In genomic region chr15:68018797-68019196, GRCh38 we compare ENCODE assay signal across 25 cellular contexts.
"Had no signal": no experiment of that assay in that cellular context is flagged by ENCODE, and none has a peak within 500 bp of the region (broad histone marks: within the 10 kb centered on the region; RNA-seq: fewer than 3 reads in every experiment).

No MANE protein-coding gene starts in this region.

- H3K9me3 Mint-ChIP-seq: neural crest cell had no signal

- ATAC-seq: naive thymus-derived CD8-positive, alpha-beta T cell; pancreas; right cardiac atrium; sciatic nerve; stimulated activated naive CD8-positive, alpha-beta T cell treated with anti-CD3 and anti-CD28 coated beads, Interleukin-15, Interleukin-2, amounts not matched to agents 100 U/mL and 50 U/mL, for 24 hours; upper lobe of right lung had no signal

- H3K36me3 Mint-ChIP-seq: memory B cell; naive thymus-derived CD8-positive, alpha-beta T cell; stimulated activated naive B cell treated with anti-CD40 and anti-IgM and Interleukin-4, amounts not matched to agents 10 μg/mL and 1 μg/mL and 100 μg/mL, for 72 hours had no signal

- DNase-seq: islet precursor cell; left ventricle myocardium inferior; naive thymus-derived CD8-positive, alpha-beta T cell; nucleus accumbens; pancreas; posterior cingulate gyrus; retina; right cardiac atrium; stimulated activated CD4-positive, alpha-beta T cell treated with anti-CD3 and anti-CD28 coated beads, Interleukin-12 subunit alpha, Interleukin-12 subunit beta, amount 100 ng/mL, for 4 hours; stimulated activated CD4-positive, alpha-beta T cell treated with anti-CD3 and anti-CD28 coated beads, Interleukin-15, amount 100 ng/mL, for 24 hours; stimulated activated CD4-positive, alpha-beta T cell treated with anti-CD3 and anti-CD28 coated beads, Interleukin-2, amount 100 ng/mL, for 24 hours; stimulated activated CD4-positive, alpha-beta T cell treated with anti-CD3 and anti-CD28 coated beads, Interleukin-4, amount 100 ng/mL, for 1 hour; stimulated activated naive B cell treated with anti-CD40 and anti-IgM and Interleukin-4, amounts not matched to agents 10 μg/mL and 1 μg/mL and 100 μg/mL, for 72 hours; stimulated activated naive CD8-positive, alpha-beta T cell treated with anti-CD3 and anti-CD28 coated beads, Interleukin-15, Interleukin-2, amounts not matched to agents 100 U/mL and 50 U/mL, for 24 hours; substantia nigra; upper lobe of right lung; uterus had no signal

- H3K27ac ChIP-seq: left ventricle myocardium inferior, pancreas, prostate gland, skin epidermis, tibial nerve, upper lobe of right lung, uterus had no signal

- H3K4me3 Mint-ChIP-seq: memory B cell; naive thymus-derived CD8-positive, alpha-beta T cell; nephron; neural crest cell; stimulated activated naive B cell treated with anti-CD40 and anti-IgM and Interleukin-4, amounts not matched to agents 10 μg/mL and 1 μg/mL and 100 μg/mL, for 72 hours had no signal

- H3K4me3 ChIP-seq: left ventricle myocardium inferior, lung, pancreas, prostate gland, skin epidermis, tibial nerve, upper lobe of right lung, uterus had no signal

- H3K4me1 Mint-ChIP-seq: memory B cell, nephron, neural crest cell had no signal

- H3K9me3 ChIP-seq: left ventricle myocardium inferior, pancreas, prostate gland, tibial nerve, upper lobe of right lung, uterus had no signal

- H3K27ac Mint-ChIP-seq: memory B cell; nephron; stimulated activated naive B cell treated with anti-CD40 and anti-IgM and Interleukin-4, amounts not matched to agents 10 μg/mL and 1 μg/mL and 100 μg/mL, for 72 hours had no signal

- H3K36me3 ChIP-seq: left ventricle myocardium inferior, pancreas, prostate gland, tibial nerve, upper lobe of right lung, uterus had no signal

- H3K27me3 ChIP-seq: pancreas, tibial nerve, upper lobe of right lung, uterus had no signal

- H3K4me1 ChIP-seq: pancreas, prostate gland, tibial nerve, uterus had no signal
